36 cellular contexts compared by ENCODE assay signal in genomic region chr9:136131629-136132499, GRCh38. TPM values are rescaled to one million over a fixed set of nuclear protein-coding genes. Genes with fewer than 3 reads are reported as not detected.
A peak's percentile ranks its signal among the peaks of the same experiment; 100 is the strongest.
DNase-seq lines count a peak whose midpoint lies in the region; ATAC-seq, FAIRE-seq and TF ChIP-seq lines count a peak whose summit lies in the region.
"Had no signal": no experiment of that assay in that cellular context is flagged by ENCODE, and none has a peak within 500 bp of the region (broad histone marks: within the 10 kb centered on the region; RNA-seq: fewer than 3 reads in every experiment).

No MANE protein-coding gene starts in this region.

- no peak for TF ChIP-seq RAD21 in HCT116 (IDR thresholded peaks at IDR 0.05; ENCODE audit: low read depth)

- H3K4ac ChIP-seq in neuronal stem cell (ENCODE audit: low read length), result no peak overlapping the region

- POLR2A ChIA-PET in HCT116 (lab: Charles Lee) (no interaction called here), endothelial cell of umbilical vein (lab: Charles Lee) (no interaction called here)

- H3K23ac ChIP-seq in neuronal stem cell (ENCODE audit: low read depth, low read length, poor library complexity), result peak overlapping the region; percentile 97

- no peaks in the 10 kb centered on the region for H3K9me3 ChIP-seq in BLaER1
- H3K9me3 ChIP-seq in HCT116 (ENCODE audit: control insufficient read depth in 1 of 2, insufficient read depth in 1 of 2, low read depth in 1 of 2, low read length in 2 of 2), result no peaks in the 10 kb centered on the region
- no peaks in the 10 kb centered on the region for H3K9me3 ChIP-seq in endothelial cell of umbilical vein (replicated peaks; ENCODE audit: control insufficient read depth, insufficient read depth, low read length)
- H3K9me3 ChIP-seq in neuronal stem cell (replicated peaks in 1 of 2; ENCODE audit: control insufficient read depth in 2 of 2, insufficient read depth in 1 of 2, low read depth in 1 of 2, low read length in 2 of 2), result no peaks in the 10 kb centered on the region
- H3K9me3 ChIP-seq: HAP-1, left ventricle myocardium inferior, psoas muscle, sigmoid colon, SJSA1, thoracic aorta, vagina had no signal

- H2BK120ac ChIP-seq in neuronal stem cell (ENCODE audit: low read depth, low read length), result peak overlapping the region; percentile 94

- H3K9me2 ChIP-seq in HCT116 (ENCODE audit: insufficient read depth), result no peaks in the 10 kb centered on the region

- no peak for TF ChIP-seq POLR2A in HCT116 (IDR thresholded peaks at IDR 0.05; ENCODE audit: borderline replicate concordance, extremely low read depth, insufficient read depth, insufficient read length)
- no peak for TF ChIP-seq POLR2A in endothelial cell of umbilical vein (IDR thresholded peaks at IDR 0.05; ENCODE audit: low read depth, low read length)
- no peak for TF ChIP-seq POLR2A in GM18505 (IDR thresholded peaks at IDR 0.05; ENCODE audit: borderline replicate concordance, extremely low read depth, insufficient read depth, insufficient read length)

- H3K4me3 ChIP-seq in BLaER1 (no peak overlapping the region), HCT116 (replicated peaks in 1 of 2; ENCODE audit: low read depth in 1 of 2, low read length in 2 of 2) (no peak overlapping the region), endothelial cell of umbilical vein (replicated peaks in 1 of 3; ENCODE audit: insufficient read depth in 1 of 3, low read depth in 1 of 3, low read length in 3 of 3) (no peak overlapping the region), neuronal stem cell (ENCODE audit: low read length in 2 of 2) (no peak overlapping the region)
- H3K4me3 ChIP-seq: HAP-1, SJSA1 had no signal

- H2AFZ ChIP-seq in HCT116 (ENCODE audit: low read depth, low read length, poor library complexity, severe bottlenecking) (no peak overlapping the region), endothelial cell of umbilical vein (ENCODE audit: low read depth, low read length) (no peak overlapping the region), neuronal stem cell (ENCODE audit: low read length) (no peak overlapping the region)

- RAD21 ChIA-PET in HCT116 (lab: Charles Lee; ENCODE audit: low non-redundant PET in 1 of 2, low total read pairs in 2 of 2, uncharacterized antibody in 2 of 2, unreplicated experiment in 2 of 2), result no interaction called here

- ATAC-seq in HCT116 (no peak; the same call in 1 of the 2 replicates), GM18505 (IDR thresholded peaks at IDR 0.05; ENCODE audit: unreplicated experiment) (no peak), GM18498 (IDR thresholded peaks at IDR 0.05; ENCODE audit: unreplicated experiment) (no peak), omental fat pad (ENCODE audit: low FRiP score) (no peak)

- no peaks in the 10 kb centered on the region for H3K36me3 ChIP-seq in BLaER1
- no peaks in the 10 kb centered on the region for H3K36me3 ChIP-seq in HCT116 (ENCODE audit: control insufficient read depth in 1 of 2, insufficient read depth in 2 of 2, low read length in 2 of 2)
- H3K36me3 ChIP-seq in endothelial cell of umbilical vein (ENCODE audit: control insufficient read depth in 2 of 2, extremely low read depth in 1 of 2, insufficient read depth in 2 of 2, low read length in 2 of 2), result no peaks in the 10 kb centered on the region
- no peaks in the 10 kb centered on the region for H3K36me3 ChIP-seq in neuronal stem cell (replicated peaks in 1 of 2; ENCODE audit: control insufficient read depth in 2 of 2, insufficient read depth in 2 of 2, low read length in 2 of 2)
- H3K36me3 ChIP-seq: HAP-1, left ventricle myocardium inferior, sigmoid colon, SJSA1, thoracic aorta, vagina, WERI-Rb-1 had no signal

- H4K91ac ChIP-seq in neuronal stem cell (ENCODE audit: low read depth, low read length, poor library complexity), result peak overlapping the region; percentile 64

- no peak overlapping the region for H3K27ac ChIP-seq in BLaER1
- no peak overlapping the region for H3K27ac ChIP-seq in HCT116 (ENCODE audit: low read depth, low read length)
- no peak overlapping the region for H3K27ac ChIP-seq in endothelial cell of umbilical vein (ENCODE audit: insufficient read depth, low read depth, low read length)
- no peak overlapping the region for H3K27ac ChIP-seq in neuronal stem cell (replicated peaks; ENCODE audit: low read length)
- H3K27ac ChIP-seq: left ventricle myocardium inferior, psoas muscle, RWPE1, sigmoid colon, SJSA1, thoracic aorta, vagina had no signal

- TF ChIP-seq CTCF in HCT116 (IDR thresholded peaks at IDR 0.05 in 2 of 3, conservative IDR thresholded peaks at IDR 0.05 in 1 of 3; ENCODE audit: borderline replicate concordance in 1 of 3, insufficient read depth in 1 of 3, low read depth in 2 of 3, low read length in 2 of 3) (no peak), endothelial cell of umbilical vein (IDR thresholded peaks at IDR 0.05; ENCODE audit: extremely low read depth in 1 of 2, insufficient read depth in 1 of 2, low read depth in 1 of 2, low read length in 2 of 2) (no peak), omental fat pad (IDR thresholded peaks at IDR 0.05) (no peak)

- peak overlapping the region; percentile 88 for H2BK15ac ChIP-seq in neuronal stem cell (ENCODE audit: low read length)

- no peak overlapping the region for H3K14ac ChIP-seq in neuronal stem cell (ENCODE audit: low read length)

- peaks cover 41% of the 10 kb centered on the region for H3K27me3 ChIP-seq in BLaER1
- H3K27me3 ChIP-seq in HCT116 (ENCODE audit: insufficient read depth, low read length), result no peaks in the 10 kb centered on the region
- H3K27me3 ChIP-seq in endothelial cell of umbilical vein (ENCODE audit: control insufficient read depth in 2 of 2, insufficient read depth in 2 of 2, low read length in 2 of 2), result peaks cover 26 to 30% of the 10 kb centered on the region in 2 experiments
- peaks cover 3 to 92% (median 35%) of the 10 kb centered on the region in 3 experiments for H3K27me3 ChIP-seq in neuronal stem cell (ENCODE audit: control insufficient read depth in 3 of 3, insufficient read depth in 3 of 3, low read depth in 1 of 3, low read length in 3 of 3)

- H3K4me1 ChIP-seq in BLaER1 (peaks cover 17% of the 10 kb centered on the region), HCT116 (ENCODE audit: control insufficient read depth in 1 of 2, insufficient read depth in 2 of 2, low read length in 2 of 2) (peaks cover 3 to 19% of the 10 kb centered on the region in 2 experiments; a peak in 3 of 4 replicates), endothelial cell of umbilical vein (ENCODE audit: control insufficient read depth, extremely low read depth, insufficient read depth, low read length) (peaks cover 4% of the 10 kb centered on the region), neuronal stem cell (ENCODE audit: control insufficient read depth in 2 of 2, insufficient read depth in 1 of 2, low read depth in 1 of 2, low read length in 2 of 2) (peaks cover 6 to 8% of the 10 kb centered on the region in 2 donors)

- DNase-seq in HCT116 (ENCODE audit: low read depth, low spot score), result no peak
- no peak for DNase-seq in endothelial cell of umbilical vein (ENCODE audit: low read depth, low spot score)
- DNase-seq in neuronal stem cell (ENCODE audit: low spot score), result no peak
- DNase-seq in NCI-H1092 treated with DMSO at 0.1 percent for 48 hours (lab: John Stamatoyannopoulos, UW), result no peak
- no peak for DNase-seq in omental fat pad (ENCODE audit: low spot score)
- DNase-seq: activated CD4-positive, alpha-beta T cell treated with anti-CD3 and anti-CD28 coated beads, Interleukin-2, amount 10 ng/mL, durations not matched to agents 24 days and 14 days; activated effector memory CD4-positive, alpha-beta T cell treated with anti-CD3 and anti-CD28 coated beads, Interleukin-2, amount 50 U/mL, for 16 hours; activated naive CD8-positive, alpha-beta T cell treated with anti-CD3 and anti-CD28 coated beads for 36 hours; activated T-cell treated with anti-CD3 and anti-CD28 coated beads, Interleukin-2, amount 50 U/mL, for 1 hour; aorta; C1 segment of cervical spinal cord; cortex of kidney; effector memory CD4-positive, alpha-beta T cell; islet precursor cell; left ventricle myocardium inferior; mesenchymal stem cell; NCI-H1048; NCI-H187 treated with DMSO at 0.1 percent for 48 hours; NCI-H2171 treated with DMSO at 0.1 percent for 48 hours; NCI-H510A treated with DMSO at 0.1 percent for 48 hours; nucleus accumbens; psoas muscle; sigmoid colon; stimulated activated CD4-positive, alpha-beta T cell treated with anti-CD3 and anti-CD28 coated beads, Interleukin-12 subunit alpha, Interleukin-12 subunit beta, amount 100 ng/mL, for 4 hours; stimulated activated CD4-positive, alpha-beta T cell treated with anti-CD3 and anti-CD28 coated beads, Interleukin-2, amount 100 ng/mL, for 48 hours; stimulated activated naive CD8-positive, alpha-beta T cell treated with anti-CD3 and anti-CD28 coated beads, Interleukin-15, amount 100 ng/mL, for 72 hours; T1000; WERI-Rb-1 had no signal

- peaks cover 4% of the 10 kb centered on the region for H3K79me1 ChIP-seq in neuronal stem cell (ENCODE audit: low read depth, low read length)

- BruUV-seq in HCT116 (replicated peaks; lab: Mats Ljungman, UMichigan) (no TSS peak), endothelial cell of umbilical vein (replicated peaks; lab: Mats Ljungman, UMichigan) (no TSS peak)

- no peaks in the 10 kb centered on the region for H4K20me1 ChIP-seq in BLaER1
- no peaks in the 10 kb centered on the region for H4K20me1 ChIP-seq in HCT116 (ENCODE audit: insufficient read depth)
- H4K20me1 ChIP-seq in endothelial cell of umbilical vein (replicated peaks; ENCODE audit: control insufficient read depth, extremely low read depth, insufficient read depth, low read length), result no peaks in the 10 kb centered on the region

- no peaks in the 10 kb centered on the region for H3K9me1 ChIP-seq in endothelial cell of umbilical vein (replicated peaks; ENCODE audit: control insufficient read depth, extremely low read depth, insufficient read depth, low read length)

- CTCF ChIA-PET in HCT116 (lab: Charles Lee) (no interaction called here), endothelial cell of umbilical vein (lab: Charles Lee) (interaction anchor here (0.5 to 2.3 kb wide), 6 partner anchors 8 to 165 kb away, joined by 3 to 24 read pairs (median 6); no protein-coding TSS in a partner anchor)

- H3K79me2 ChIP-seq in HCT116 (ENCODE audit: insufficient read depth, low read length), result no peaks in the 10 kb centered on the region
- H3K79me2 ChIP-seq in endothelial cell of umbilical vein (ENCODE audit: control insufficient read depth, insufficient read depth, low read length), result no peaks in the 10 kb centered on the region

- dilution Hi-C loops in endothelial cell of umbilical vein (cut with MboI; ENCODE audit: extremely low pct_ligation_motif_present, low sequenced_read_pairs), result no loop called here

- H3K4me2 ChIP-seq in BLaER1, result peak overlapping the region; percentile 72
- H3K4me2 ChIP-seq in HCT116 (ENCODE audit: low read length), result peak overlapping the region; percentile 23
- no peak overlapping the region for H3K4me2 ChIP-seq in endothelial cell of umbilical vein (ENCODE audit: insufficient read depth, low read length)
- H3K4me2 ChIP-seq in neuronal stem cell (ENCODE audit: insufficient read depth, low read length, poor library complexity, severe bottlenecking), result peak overlapping the region; percentile 18

- intact Hi-C loops in HCT116 (cut with micrococcal nuclease) (loop anchor here (2.0 kb wide), 1 partner anchor 151 kb away; no protein-coding TSS in a partner anchor), endothelial cell of umbilical vein (cut with micrococcal nuclease) (no loop called here)

- FAIRE-seq in endothelial cell of umbilical vein (lab: Jason Lieb, UNC), result no peak

- peak overlapping the region; percentile 14 for H2BK12ac ChIP-seq in neuronal stem cell (ENCODE audit: low read length)

- peak overlapping the region; percentile 95 for H2AK5ac ChIP-seq in neuronal stem cell (ENCODE audit: low read depth, low read length)

- peak overlapping the region; percentile 96 for H3K18ac ChIP-seq in neuronal stem cell (ENCODE audit: low read length)

- H3K9ac ChIP-seq in BLaER1, result no peak overlapping the region
- no peak overlapping the region for H3K9ac ChIP-seq in HCT116 (ENCODE audit: low read length)
- no peak overlapping the region for H3K9ac ChIP-seq in endothelial cell of umbilical vein (replicated peaks; ENCODE audit: extremely low read depth, insufficient read depth, low read length)
- H3K9ac ChIP-seq in neuronal stem cell (ENCODE audit: low read depth, low read length, poor library complexity), result no peak overlapping the region

- H2BK5ac ChIP-seq in neuronal stem cell (ENCODE audit: low read length), result peak overlapping the region; percentile 97

- no CpG with 5 or more reads among the region's 30 CpGs for WGBS in neuronal stem cell (ENCODE audit: extremely low coverage in 2 of 2, insufficient read length in 2 of 2, insufficient replicate concordance in 1 of 2), 2 donors

- no peak overlapping the region for H4K8ac ChIP-seq in neuronal stem cell (ENCODE audit: low read depth, low read length)

RNA-seq across cellular contexts. Expression of gene TMEM250, which starts 13.2 kb away (rescaled TPM):
- total RNA-seq in HCT116 (2021; ENCODE audit: unreplicated experiment) (37.5 TPM), endothelial cell of umbilical vein (47.4 and 49.9 TPM in 2 replicates), omental fat pad (10 to 100 TPM; 23.8 to 31.1 (median 28.4) TPM)
- polyA plus RNA-seq in HCT116 (2012), result 22.1 and 22.3 TPM in 2 replicates
- polyA plus RNA-seq in endothelial cell of umbilical vein, result 24.9 and 29.7 TPM in 2 replicates
- polyA plus RNA-seq in endothelial cell of umbilical vein (2011; cell fraction: cytosol; rRNA removed), result 18.2 and 24.1 TPM in 2 replicates
- 12.5 and 13.0 TPM in 2 replicates for polyA plus RNA-seq in endothelial cell of umbilical vein (2011; cell fraction: nucleus; rRNA removed)
- 31.3 and 35.0 TPM in 2 replicates for polyA plus RNA-seq in endothelial cell of umbilical vein (2012)
- 16.7 and 21.1 TPM in 2 replicates for polyA minus RNA-seq in endothelial cell of umbilical vein
- 60.3 TPM for polyA minus RNA-seq in endothelial cell of umbilical vein (2011; cell fraction: cytosol; rRNA and poly(A)+ RNA removed)
- 7.1 and 13.8 TPM in 2 replicates for polyA minus RNA-seq in endothelial cell of umbilical vein (2011; cell fraction: nucleus; rRNA and poly(A)+ RNA removed)
- 23.6 TPM for polyA plus RNA-seq in neuronal stem cell (2013, experiment 1 of 2)
- polyA plus RNA-seq in neuronal stem cell (2013, experiment 2 of 2), result 22.7 TPM

RNA-seq across cellular contexts. Expression of gene NACC2, which starts 36.8 kb away (rescaled TPM):
- 27.8 TPM for total RNA-seq in HCT116 (2021; ENCODE audit: unreplicated experiment)
- 11.2 and 11.3 TPM in 2 replicates for polyA plus RNA-seq in HCT116 (2012)
- total RNA-seq in endothelial cell of umbilical vein, result 25.1 and 27.1 TPM in 2 replicates
- 15.7 and 15.8 TPM in 2 replicates for polyA plus RNA-seq in endothelial cell of umbilical vein
- polyA plus RNA-seq in endothelial cell of umbilical vein (2011; cell fraction: cytosol; rRNA removed), result 8.5 and 10.4 TPM in 2 replicates
- 21.2 and 22.4 TPM in 2 replicates for polyA plus RNA-seq in endothelial cell of umbilical vein (2011; cell fraction: nucleus; rRNA removed)
- polyA plus RNA-seq in endothelial cell of umbilical vein (2012), result 13.0 and 16.4 TPM in 2 replicates
- 11.2 and 14.3 TPM in 2 replicates for polyA minus RNA-seq in endothelial cell of umbilical vein
- 19.5 TPM for polyA minus RNA-seq in endothelial cell of umbilical vein (2011; cell fraction: cytosol; rRNA and poly(A)+ RNA removed)
- polyA minus RNA-seq in endothelial cell of umbilical vein (2011; cell fraction: nucleus; rRNA and poly(A)+ RNA removed), result 9.0 and 16.8 TPM in 2 replicates
- 4.9 TPM for polyA plus RNA-seq in neuronal stem cell (2013, experiment 1 of 2)
- polyA plus RNA-seq in neuronal stem cell (2013, experiment 2 of 2), result 5.0 TPM
- 10 to 100 TPM; 22.9 to 37.6 (median 24.8) TPM for total RNA-seq in omental fat pad
